In genomic region chr9:92964981-92965758, GRCh38 we compare ENCODE assay signal across 7 cellular contexts. TPM values are rescaled to one million over a fixed set of nuclear protein-coding genes. Genes with fewer than 3 reads are reported as not detected.
DNase-seq lines count a peak whose midpoint lies in the region; ATAC-seq and TF ChIP-seq lines count a peak whose summit lies in the region.

No MANE protein-coding gene starts in this region.

- H3K36me3 ChIP-seq in OCI-LY7 (ENCODE audit: insufficient read depth, low read length) (peaks cover 4% of the 10 kb centered on the region; the same call in 1 of the 2 replicates), esophagus (ENCODE audit: control insufficient read depth in 2 of 2, insufficient read depth in 2 of 2, low read length in 1 of 2) (no peaks in the 10 kb centered on the region)

- POLR2A ChIA-PET in OCI-LY7 (lab: Charles Lee), result interaction anchor here (0.7 kb wide), 2 partner anchors 17 to 131 kb away, joined by 3 read pairs; partner anchors contain the start of gene CARD19

- H3K27me3 ChIP-seq in esophagus (ENCODE audit: control insufficient read depth in 1 of 2, insufficient read depth in 2 of 2, low read length in 2 of 2), result no peaks in the 10 kb centered on the region

- no peaks in the 10 kb centered on the region for H3K9me2 ChIP-seq in OCI-LY7 (ENCODE audit: insufficient read depth, low read length)

- peaks cover 6% of the 10 kb centered on the region; the same call in 1 of the 2 replicates for H3K9me3 ChIP-seq in OCI-LY7 (ENCODE audit: low read length)
- H3K9me3 ChIP-seq in esophagus (ENCODE audit: control insufficient read depth in 2 of 2, insufficient read depth in 1 of 2, low read depth in 1 of 2, low read length in 1 of 2), result peaks cover 0 to 8% of the 10 kb centered on the region in 2 donors

- H3K27me3 Mint-ChIP-seq in stimulated activated naive B cell treated with anti-CD40 and anti-IgM and Interleukin-4, amounts not matched to agents 10 μg/mL and 1 μg/mL and 100 μg/mL, for 72 hours, result no peaks in the 10 kb centered on the region

- peak overlapping the region; percentile 72 for H3K4me3 ChIP-seq in OCI-LY7 (ENCODE audit: low read depth, low read length, poor library complexity, severe bottlenecking)
- H3K4me3 ChIP-seq in esophagus (ENCODE audit: low read depth in 1 of 2, low read length in 2 of 2), result peak overlapping the region; percentile 26 to 53

- no TSS peak for BruUV-seq in OCI-LY7 (replicated peaks; lab: Mats Ljungman, UMichigan)

- TF ChIP-seq CTCF in OCI-LY7 (conservative IDR thresholded peaks at IDR 0.05; ENCODE audit: low read length), result no peak

- 0 out of 2 replicates have a peak, but pooled peaks cover under 1% of the 10 kb centered on the region for H4K20me1 ChIP-seq in OCI-LY7 (ENCODE audit: insufficient read depth, low read length)

- intact Hi-C loops in OCI-LY7 (cut with micrococcal nuclease; ENCODE audit: unreplicated experiment), result loop anchor here (1.0 to 5.0 kb wide), 2 partner anchors 93 to 243 kb away; partner anchors contain the start of gene SUSD3

- DNase-seq in OCI-LY7 (ENCODE audit: low spot score) (peak; percentile 54), NCI-H2196 (lab: John Stamatoyannopoulos, UW; ENCODE audit: unreplicated experiment) (no peak), NCI-H69 (lab: John Stamatoyannopoulos, UW) (no peak)
- DNase-seq in stimulated activated naive B cell treated with anti-CD40 and anti-IgM and Interleukin-4, amounts not matched to agents 10 μg/mL and 1 μg/mL and 100 μg/mL, for 72 hours, result no peak

- peak overlapping the region; percentile 69 for H3K27ac ChIP-seq in OCI-LY7 (ENCODE audit: low read depth, low read length, poor library complexity, severe bottlenecking)
- H3K27ac ChIP-seq in esophagus (ENCODE audit: low read depth in 2 of 2, low read length in 1 of 2), result peak overlapping the region; percentile 69 to 78

- CTCF ChIA-PET in OCI-LY7 (lab: Charles Lee; ENCODE audit: unreplicated experiment), result interaction anchor here (0.6 kb wide), 1 partner anchor 65 kb away, joined by 4 read pairs; no protein-coding TSS in a partner anchor

- peaks cover 5 to 19% of the 10 kb centered on the region in 2 donors for H3K36me3 Mint-ChIP-seq in stimulated activated naive B cell treated with anti-CD40 and anti-IgM and Interleukin-4, amounts not matched to agents 10 μg/mL and 1 μg/mL and 100 μg/mL, for 72 hours

- peak overlapping the region; percentile 93 for H3K4me2 ChIP-seq in OCI-LY7 (ENCODE audit: low read length)

- ATAC-seq in GM19452 (IDR thresholded peaks at IDR 0.05; ENCODE audit: unreplicated experiment) (peak; percentile 28), HG02852 (IDR thresholded peaks at IDR 0.05; ENCODE audit: unreplicated experiment) (no peak)
- peak; percentile 16 to 19 for ATAC-seq in stimulated activated naive B cell treated with anti-CD40 and anti-IgM and Interleukin-4, amounts not matched to agents 10 μg/mL and 1 μg/mL and 100 μg/mL, for 72 hours (replicated peaks)

- peak overlapping the region; percentile 93 to 97 for H3K4me3 Mint-ChIP-seq in stimulated activated naive B cell treated with anti-CD40 and anti-IgM and Interleukin-4, amounts not matched to agents 10 μg/mL and 1 μg/mL and 100 μg/mL, for 72 hours

- H2AFZ ChIP-seq in OCI-LY7 (ENCODE audit: low read length), result no peak overlapping the region

- H3K27ac Mint-ChIP-seq in stimulated activated naive B cell treated with anti-CD40 and anti-IgM and Interleukin-4, amounts not matched to agents 10 μg/mL and 1 μg/mL and 100 μg/mL, for 72 hours, result peak overlapping the region; percentile 98

- 73 to 74% methylated on average over 22 of the region's 22 CpGs for WGBS in esophagus, 2 donors

- H3K79me2 ChIP-seq in OCI-LY7 (ENCODE audit: insufficient read depth, low read depth, low read length), result peaks cover 15% of the 10 kb centered on the region; the same call in 1 of the 2 replicates

- peaks cover 42% of the 10 kb centered on the region for H3K4me1 ChIP-seq in OCI-LY7 (ENCODE audit: insufficient read depth, low read length, poor library complexity, severe bottlenecking)
- peaks cover 0 to 2% of the 10 kb centered on the region in 2 donors for H3K4me1 ChIP-seq in esophagus (ENCODE audit: control insufficient read depth in 2 of 2, insufficient read depth in 2 of 2, low read length in 1 of 2)

- H3K4me1 Mint-ChIP-seq in stimulated activated naive B cell treated with anti-CD40 and anti-IgM and Interleukin-4, amounts not matched to agents 10 μg/mL and 1 μg/mL and 100 μg/mL, for 72 hours, result peaks cover 53 to 89% of the 10 kb centered on the region in 2 donors

- H3K9me3 Mint-ChIP-seq in stimulated activated naive B cell treated with anti-CD40 and anti-IgM and Interleukin-4, amounts not matched to agents 10 μg/mL and 1 μg/mL and 100 μg/mL, for 72 hours, result peaks cover 0 to 7% of the 10 kb centered on the region in 2 donors

RNA-seq across cellular contexts. Expression of gene FGD3, which starts 17.8 kb away (rescaled TPM):
- 20.6 and 22.1 TPM in 2 replicates for total RNA-seq in OCI-LY7 (2014; rRNA removed; shearing (Covaris generic))
- total RNA-seq in OCI-LY7 (2022), result 22.9 and 28.1 TPM in 2 replicates
- 1 to 10 TPM; 2.1 to 2.3 TPM for polyA plus RNA-seq in esophagus
